9 cellular contexts compared by ENCODE assay signal in the genomic region with DNA sequence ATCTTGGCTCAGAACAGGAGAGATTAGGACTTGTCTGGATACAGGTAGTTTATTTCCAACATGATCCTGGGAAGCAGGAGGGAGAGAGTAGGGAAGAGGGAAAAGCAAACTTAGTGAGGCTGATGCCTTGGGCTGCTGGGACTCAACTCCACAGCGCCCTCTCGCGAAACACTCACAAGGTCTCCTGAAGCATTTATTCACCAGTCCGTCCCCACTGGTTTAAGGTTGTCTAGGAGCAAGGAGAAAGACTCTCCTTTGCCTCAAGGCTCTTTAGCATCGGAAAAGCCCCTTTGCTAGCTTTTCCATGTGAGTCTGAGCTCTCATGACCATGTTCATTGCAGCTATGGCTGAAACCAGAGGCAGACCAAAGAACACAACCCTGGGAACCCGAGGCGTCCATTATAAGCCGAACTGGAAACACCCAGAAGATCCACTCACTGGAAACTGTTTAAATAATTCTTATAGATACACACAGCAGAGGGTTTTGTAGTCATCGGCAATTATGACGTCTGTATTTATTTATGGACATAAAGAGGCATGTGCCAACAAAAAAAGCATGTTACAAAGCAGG.
DNase-seq lines count a peak whose midpoint lies in the region; ATAC-seq and TF ChIP-seq lines count a peak whose summit lies in the region.
"Had no signal": no experiment of that assay in that cellular context is flagged by ENCODE, and none has a peak within 500 bp of the region (broad histone marks: within the 10 kb centered on the region; RNA-seq: fewer than 3 reads in every experiment).

No MANE protein-coding gene starts in this region.

- peak; percentile 29 to 74 for TF ChIP-seq CTCF in right atrium auricular region (IDR thresholded peaks at IDR 0.05)

- DNase-seq in activated CD4-positive, CD25-positive, alpha-beta regulatory T cell treated with anti-CD3 and anti-CD28 coated beads, Interleukin-2, amount 50 U/mL, for 72 hours = peak; percentile 34
- DNase-seq in NCI-H748 treated with DMSO at 0.1 percent for 48 hours (lab: John Stamatoyannopoulos, UW) (peak; percentile 32), amygdala (lab: John Stamatoyannopoulos, UW) (peak in 38 of 56 donors; percentile 1 to 75 (median 18)), right atrium auricular region (ENCODE audit: low spot score) (peak; percentile 77), putamen (ENCODE audit: low spot score) (peak; percentile 53)
- DNase-seq: DND-41 had no signal

- H3K9me3 ChIP-seq in right atrium auricular region = no peaks in the 10 kb centered on the region

- H3K36me3 ChIP-seq in right atrium auricular region = no peaks in the 10 kb centered on the region

- no peak overlapping the region for H3K27ac ChIP-seq in right atrium auricular region

- no peak overlapping the region for H3K4me3 ChIP-seq in right atrium auricular region

- H3K4me1 ChIP-seq in right atrium auricular region = no peaks in the 10 kb centered on the region

- H3K27me3 ChIP-seq in right atrium auricular region = no peaks in the 10 kb centered on the region

- no peak for ATAC-seq in activated CD4-positive, CD25-positive, alpha-beta regulatory T cell treated with anti-CD3 and anti-CD28 coated beads, Interleukin-2, amount 50 U/mL, for 24 hours
- no peak for ATAC-seq in HG02623 (IDR thresholded peaks at IDR 0.05; ENCODE audit: unreplicated experiment)
- no peak for ATAC-seq in GM19395 (IDR thresholded peaks at IDR 0.05; ENCODE audit: unreplicated experiment)

Comparison
In these comparisons a context has a peak if more than half of its experiments do, and no peak if none do; other contexts are left out.
1. DNase-seq: peak in every context shown above with its lines; median percentile 77 in right atrium auricular region; 53 in putamen; 34 in activated CD4-positive, CD25-positive, alpha-beta regulatory T cell treated with anti-CD3 and anti-CD28 coated beads, Interleukin-2, amount 50 U/mL, for 72 hours; 32 in NCI-H748 treated with DMSO at 0.1 percent for 48 hours; 18 in amygdala.